ENCODE assay signal across 8 cellular contexts in the genomic region with DNA sequence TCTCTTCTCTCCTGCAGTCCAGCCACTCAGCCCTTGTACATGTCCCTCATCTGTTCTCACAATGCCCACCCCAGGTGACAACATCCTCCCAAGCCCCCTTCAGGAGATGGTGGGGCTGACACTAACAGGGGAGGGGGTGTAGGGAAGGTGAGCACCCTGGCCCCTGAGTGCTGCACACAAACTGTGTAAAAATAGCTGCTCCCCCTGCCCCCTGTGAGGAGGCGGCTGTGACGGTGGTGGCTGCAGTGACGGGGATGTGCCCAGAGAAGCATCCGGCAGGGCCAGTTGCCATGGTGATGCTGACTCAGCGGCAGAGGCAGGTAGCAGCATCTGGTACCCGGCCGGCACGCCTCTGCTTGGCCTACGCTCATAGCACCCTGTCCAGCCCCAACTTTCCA. TPM values are rescaled to one million over a fixed set of nuclear protein-coding genes. Genes with fewer than 3 reads are reported as not detected.
A peak's percentile ranks its signal among the peaks of the same experiment; 100 is the strongest.
DNase-seq lines count a peak whose midpoint lies in the region; ATAC-seq, FAIRE-seq and TF ChIP-seq lines count a peak whose summit lies in the region.

No MANE protein-coding gene starts in this region.

- intact Hi-C loops in testis (cut with DNase I; ENCODE audit: low total_unique reads): no loop called here

- H3K36me3 Mint-ChIP-seq in activated CD8-positive, alpha-beta T cell treated with anti-CD3 and anti-CD28 coated beads, Interleukin-2, amount 10 ng/mL, durations not matched to agents 7 days and 5 days (ENCODE audit: low read depth): peaks cover 30% of the 10 kb centered on the region

- H3K4me1 ChIP-seq in esophagus (ENCODE audit: control insufficient read depth in 2 of 2, insufficient read depth in 2 of 2, low read length in 1 of 2) (peaks cover 0 to 2% of the 10 kb centered on the region in 2 donors), testis (peaks cover 30% of the 10 kb centered on the region)

- no peak for FAIRE-seq in H54 (lab: Jason Lieb, UNC)

- H3K27me3 ChIP-seq in esophagus (ENCODE audit: control insufficient read depth in 1 of 2, insufficient read depth in 2 of 2, low read length in 2 of 2): no peaks in the 10 kb centered on the region
- no peaks in the 10 kb centered on the region for H3K27me3 ChIP-seq in testis

- CTCF ChIA-PET in activated CD8-positive, alpha-beta T cell treated with anti-CD3 and anti-CD28 coated beads, Interleukin-2, amount 10 ng/mL, durations not matched to agents 7 days and 5 days (lab: Charles Lee): interaction anchor here (6.6 kb wide), 1 partner anchor 15 kb away, joined by 159 read pairs; a partner anchor contains a TSS

- no peak for TF ChIP-seq CTCF in testis (IDR thresholded peaks at IDR 0.05)

- peak; percentile 54 for ATAC-seq in activated CD8-positive, alpha-beta T cell treated with anti-CD3 and anti-CD28 coated beads, Interleukin-2, amount 10 ng/mL, durations not matched to agents 7 days and 5 days
- ATAC-seq in HG03139 (IDR thresholded peaks at IDR 0.05; ENCODE audit: unreplicated experiment): no peak

- H3K36me3 ChIP-seq in esophagus (ENCODE audit: control insufficient read depth in 2 of 2, insufficient read depth in 2 of 2, low read length in 1 of 2): no peaks in the 10 kb centered on the region
- no peaks in the 10 kb centered on the region for H3K36me3 ChIP-seq in testis (ENCODE audit: low read depth, missing control alignments)

- WGBS in esophagus, 2 donors: 28 to 38% methylated on average over 9 of the region's 9 CpGs
- 65% methylated on average over 8 of the region's 9 CpGs; no CpG with 5 or more reads in 1 of the 2 donors for WGBS in testis, 2 donors

- H3K4me3 Mint-ChIP-seq in activated CD8-positive, alpha-beta T cell treated with anti-CD3 and anti-CD28 coated beads, Interleukin-2, amount 10 ng/mL, durations not matched to agents 7 days and 5 days: peak overlapping the region; percentile 89

- H3K4me3 ChIP-seq in esophagus (ENCODE audit: low read depth in 1 of 2, low read length in 2 of 2) (no peak overlapping the region), testis (no peak overlapping the region)

- peaks cover 66% of the 10 kb centered on the region for H3K4me1 Mint-ChIP-seq in activated CD8-positive, alpha-beta T cell treated with anti-CD3 and anti-CD28 coated beads, Interleukin-2, amount 10 ng/mL, durations not matched to agents 7 days and 5 days (ENCODE audit: low read depth)

- H3K9me3 ChIP-seq in esophagus (ENCODE audit: control insufficient read depth in 2 of 2, insufficient read depth in 1 of 2, low read depth in 1 of 2, low read length in 1 of 2): peaks cover 0 to 2% of the 10 kb centered on the region in 2 donors
- no peaks in the 10 kb centered on the region for H3K9me3 ChIP-seq in testis

- no peaks in the 10 kb centered on the region for H3K9me3 Mint-ChIP-seq in activated CD8-positive, alpha-beta T cell treated with anti-CD3 and anti-CD28 coated beads, Interleukin-2, amount 10 ng/mL, durations not matched to agents 7 days and 5 days (ENCODE audit: insufficient read depth)

- peak; percentile 23 for DNase-seq in NCI-H146 treated with DMSO at 0.1 percent for 48 hours (lab: John Stamatoyannopoulos, UW; ENCODE audit: unreplicated experiment)
- DNase-seq in activated CD8-positive, alpha-beta T cell treated with anti-CD3 and anti-CD28 coated beads, Interleukin-2, amount 10 ng/mL, durations not matched to agents 7 days and 5 days: peak; percentile 96
- DNase-seq in stimulated activated CD4-positive, alpha-beta T cell treated with anti-CD3 and anti-CD28 coated beads, Interleukin-12 subunit alpha, Interleukin-12 subunit beta, amount 100 ng/mL, for 4 hours: peak; percentile 89
- no peak for DNase-seq in H54 (ENCODE audit: insufficient read length, low spot score)
- DNase-seq in testis: no peak
- DNase-seq in RKO (ENCODE audit: low spot score): no peak

- H3K27ac Mint-ChIP-seq in activated CD8-positive, alpha-beta T cell treated with anti-CD3 and anti-CD28 coated beads, Interleukin-2, amount 10 ng/mL, durations not matched to agents 7 days and 5 days: peak overlapping the region; percentile 93

- TF ChIP-seq POLR2A in H54 (IDR thresholded peaks at IDR 0.05; ENCODE audit: low read depth, low read length): no peak
- TF ChIP-seq POLR2A in testis (IDR thresholded peaks at IDR 0.05): no peak

- no peaks in the 10 kb centered on the region for H3K27me3 Mint-ChIP-seq in activated CD8-positive, alpha-beta T cell treated with anti-CD3 and anti-CD28 coated beads, Interleukin-2, amount 10 ng/mL, durations not matched to agents 7 days and 5 days (ENCODE audit: low read depth)

- POLR2A ChIA-PET in activated CD8-positive, alpha-beta T cell treated with anti-CD3 and anti-CD28 coated beads, Interleukin-2, amount 10 ng/mL, durations not matched to agents 7 days and 5 days (lab: Charles Lee): interaction anchor here (6.6 to 6.9 kb wide), 2 partner anchors 9 to 14 kb away, joined by 157 to 520 read pairs; a partner anchor contains a TSS

- H3K27ac ChIP-seq in esophagus (ENCODE audit: low read depth in 2 of 2, low read length in 1 of 2) (peak overlapping the region; percentile 30 to 98), testis (no peak overlapping the region)

RNA-seq across cellular contexts. Expression of a gene that starts 13.0 kb away (rescaled TPM):
- 100 to 1,000 TPM; 462 to 469 TPM for total RNA-seq in activated CD8-positive, alpha-beta T cell treated with anti-CD3 and anti-CD28 coated beads, Interleukin-2, amount 10 ng/mL, durations not matched to agents 7 days and 5 days
- polyA plus RNA-seq in esophagus (10 to 100 TPM; 57.9 to 84.5 TPM), testis (ENCODE audit: insufficient read depth, low read depth, low replicate concordance) (96.4 TPM)
- 100 to 1,000 TPM; 615 to 654 TPM for total RNA-seq in testis

RNA-seq across cellular contexts. Expression of a gene that starts 20.2 kb away (rescaled TPM):
- 1 to 10 TPM; 3.7 to 4.2 TPM for total RNA-seq in activated CD8-positive, alpha-beta T cell treated with anti-CD3 and anti-CD28 coated beads, Interleukin-2, amount 10 ng/mL, durations not matched to agents 7 days and 5 days
- 10 to 100 TPM in 1 of 2 donors, under 1 TPM in 1; 0.88 to 12.2 TPM for polyA plus RNA-seq in esophagus
- 10 to 100 TPM; 30.1 to 62.3 TPM for total RNA-seq in testis
- 88.1 TPM for polyA plus RNA-seq in testis (ENCODE audit: insufficient read depth, low read depth, low replicate concordance)

RNA-seq across cellular contexts. Expression of a gene that starts 28.4 kb away (rescaled TPM):
- total RNA-seq in activated CD8-positive, alpha-beta T cell treated with anti-CD3 and anti-CD28 coated beads, Interleukin-2, amount 10 ng/mL, durations not matched to agents 7 days and 5 days: 100 to 1,000 TPM; 199 to 215 TPM
- 100 to 1,000 TPM in 1 of 2 donors, 10 to 100 TPM in 1; 96.9 to 113 TPM for polyA plus RNA-seq in esophagus
- 100 to 1,000 TPM; 212 to 241 TPM for total RNA-seq in testis
- polyA plus RNA-seq in testis (ENCODE audit: insufficient read depth, low read depth, low replicate concordance): 196 TPM

RNA-seq across cellular contexts. Expression of a gene that starts 45.9 kb away (rescaled TPM):
- total RNA-seq in activated CD8-positive, alpha-beta T cell treated with anti-CD3 and anti-CD28 coated beads, Interleukin-2, amount 10 ng/mL, durations not matched to agents 7 days and 5 days: 10 to 100 TPM; 30.1 to 34.5 TPM
- polyA plus RNA-seq in esophagus (1 to 10 TPM; 1.8 to 1.9 TPM), testis (ENCODE audit: insufficient read depth, low read depth, low replicate concordance) (10.8 TPM)
- 10 to 100 TPM; 12.4 to 16.2 TPM for total RNA-seq in testis

Comparison
In these comparisons a context has a peak if more than half of its experiments do, and no peak if none do; other contexts are left out.
1. DNase-seq: peak in NCI-H146 treated with DMSO at 0.1 percent for 48 hours (single experiment), activated CD8-positive, alpha-beta T cell treated with anti-CD3 and anti-CD28 coated beads, Interleukin-2, amount 10 ng/mL, durations not matched to agents 7 days and 5 days (single experiment) and stimulated activated CD4-positive, alpha-beta T cell treated with anti-CD3 and anti-CD28 coated beads, Interleukin-12 subunit alpha, Interleukin-12 subunit beta, amount 100 ng/mL, for 4 hours (single experiment); none in H54 (single experiment), testis (single experiment) and RKO (single experiment).
2. H3K27ac ChIP-seq: peak in esophagus (2 of 2); none in testis (0 of 2).
3. RNA of a gene that starts 20.2 kb away (total RNA-seq): 30.1 to 62.3 TPM in testis; 3.7 to 4.2 TPM in activated CD8-positive, alpha-beta T cell treated with anti-CD3 and anti-CD28 coated beads, Interleukin-2, amount 10 ng/mL, durations not matched to agents 7 days and 5 days; every median in the first group is over 4 times any median in the second.